In genomic region chr1:3179471-3179870, GRCh38 we compare ENCODE assay signal across 20 cellular contexts.
DNase-seq lines count a peak whose midpoint lies in the region; ATAC-seq and TF ChIP-seq lines count a peak whose summit lies in the region.
"Had no signal": no experiment of that assay in that cellular context is flagged by ENCODE, and none has a peak within 500 bp of the region (broad histone marks: within the 10 kb centered on the region; RNA-seq: fewer than 3 reads in every experiment).

No MANE protein-coding gene starts in this region.

- no peak overlapping the region for H3K4me2 ChIP-seq in neuronal stem cell (ENCODE audit: insufficient read depth, low read length, poor library complexity, severe bottlenecking)
- H3K4me2 ChIP-seq: A549 had no signal

- H3K9me3 ChIP-seq in ascending aorta (no peaks in the 10 kb centered on the region), neuronal stem cell (replicated peaks in 1 of 2; ENCODE audit: control insufficient read depth in 2 of 2, insufficient read depth in 1 of 2, low read depth in 1 of 2, low read length in 2 of 2) (peaks cover 5 to 6% of the 10 kb centered on the region in 2 donors), stomach (no peaks in the 10 kb centered on the region)
- H3K9me3 ChIP-seq: A549; BLaER1 treated with 17β-estradiol and CSF1 and Interleukin-3, amounts not matched to agents 10 nM and 100 nM; Caco-2 had no signal

- DNase-seq in ascending aorta (ENCODE audit: low spot score in 2 of 2) (no peak), coronary artery (ENCODE audit: low spot score) (no peak), neuronal stem cell (ENCODE audit: low spot score) (no peak), stomach (no peak), occipital lobe (lab: John Stamatoyannopoulos, UW) (no peak)
- DNase-seq in activated T-cell treated with anti-CD3 and anti-CD28 coated beads, Interleukin-2, amount 50 U/mL, for 4 hours: no peak
- DNase-seq: AML-193; Caco-2; Calu3; CD4-positive, alpha-beta T cell; CD8-positive, alpha-beta T cell; DMS79 treated with DMSO at 0.1 percent for 48 hours; GF-D8 had no signal

- peaks cover 3 to 22% of the 10 kb centered on the region in 2 donors for H3K4me1 ChIP-seq in ascending aorta
- H3K4me1 ChIP-seq in neuronal stem cell (ENCODE audit: control insufficient read depth in 2 of 2, insufficient read depth in 1 of 2, low read depth in 1 of 2, low read length in 2 of 2): peaks cover 0 to 11% of the 10 kb centered on the region in 2 donors
- H3K4me1 ChIP-seq in stomach: peaks cover 22 to 48% (median 38%) of the 10 kb centered on the region in 4 donors
- H3K4me1 ChIP-seq: A549, Caco-2 had no signal

- H3K9ac ChIP-seq in neuronal stem cell (ENCODE audit: low read depth, low read length, poor library complexity): no peak overlapping the region
- H3K9ac ChIP-seq: BLaER1 treated with 17β-estradiol and CSF1 and Interleukin-3, amounts not matched to agents 10 nM and 100 nM had no signal

- WGBS in neuronal stem cell (ENCODE audit: extremely low coverage in 2 of 2, insufficient read length in 2 of 2, insufficient replicate concordance in 1 of 2), 2 donors: no CpG with 5 or more reads among the region's 15 CpGs
- WGBS in stomach, 5 donors: 62 to 82% (median 76%) methylated on average over 7 to 15 of the region's 15 CpGs

- H3K4me3 ChIP-seq in ascending aorta (no peak overlapping the region), coronary artery (no peak overlapping the region), neuronal stem cell (ENCODE audit: low read length in 2 of 2) (no peak overlapping the region), stomach (no peak overlapping the region)
- H3K4me3 ChIP-seq: A549; BLaER1 treated with 17β-estradiol and CSF1 and Interleukin-3, amounts not matched to agents 10 nM and 100 nM had no signal

- peaks cover 8% of the 10 kb centered on the region for H3K27me3 Mint-ChIP-seq in activated T-cell treated with anti-CD3 and anti-CD28 coated beads, Interleukin-2, amount 50 U/mL, for 4 hours (ENCODE audit: low read depth)

- no peak overlapping the region for H2BK12ac ChIP-seq in neuronal stem cell (ENCODE audit: low read length)

- ATAC-seq in activated T-cell treated with anti-CD3 and anti-CD28 coated beads, Interleukin-2, amount 50 U/mL, for 4 hours: no peak
- ATAC-seq in HG02973 (IDR thresholded peaks at IDR 0.05; ENCODE audit: unreplicated experiment) (no peak), GM18511 (IDR thresholded peaks at IDR 0.05; ENCODE audit: unreplicated experiment) (no peak)
- ATAC-seq: A549; CD8-positive, alpha-beta T cell had no signal

- TF ChIP-seq POLR2A in stomach (IDR thresholded peaks at IDR 0.05): no peak

- no peak overlapping the region for H2BK120ac ChIP-seq in neuronal stem cell (ENCODE audit: low read depth, low read length)

- intact Hi-C loops in ascending aorta (cut with DNase I): no loop called here
- intact Hi-C loops in stomach (cut with DNase I; ENCODE audit: low total_unique reads): no loop called here

- H3K27ac ChIP-seq in ascending aorta (peak overlapping the region; percentile 38 to 51), coronary artery (peak overlapping the region; percentile 20 to 45), neuronal stem cell (replicated peaks; ENCODE audit: low read length) (no peak overlapping the region), stomach (peak overlapping the region in 3 of 5 donors; percentile 30 to 64 (median 37))
- H3K27ac ChIP-seq: 22Rv1; A549; BLaER1 treated with 17β-estradiol and CSF1 and Interleukin-3, amounts not matched to agents 10 nM and 100 nM; C4-2B had no signal

- H3K4me1 Mint-ChIP-seq in activated T-cell treated with anti-CD3 and anti-CD28 coated beads, Interleukin-2, amount 50 U/mL, for 4 hours (ENCODE audit: low read depth): no peaks in the 10 kb centered on the region
- H3K4me1 Mint-ChIP-seq: B cell had no signal

- TF ChIP-seq CTCF in ascending aorta (IDR thresholded peaks at IDR 0.05) (no peak), coronary artery (IDR thresholded peaks at IDR 0.05) (no peak), stomach (IDR thresholded peaks at IDR 0.05) (no peak)

- peak overlapping the region; percentile 12 for H2BK15ac ChIP-seq in neuronal stem cell (ENCODE audit: low read length)

- no peak overlapping the region for H4K8ac ChIP-seq in neuronal stem cell (ENCODE audit: low read depth, low read length)

- no peak overlapping the region for H3K14ac ChIP-seq in neuronal stem cell (ENCODE audit: low read length)

- no peak overlapping the region for H2AFZ ChIP-seq in neuronal stem cell (ENCODE audit: low read length)

- peak overlapping the region; percentile 20 for H2AK5ac ChIP-seq in neuronal stem cell (ENCODE audit: low read depth, low read length)

- no peak overlapping the region for H4K91ac ChIP-seq in neuronal stem cell (ENCODE audit: low read depth, low read length, poor library complexity)

- peak overlapping the region; percentile 47 for H3K23ac ChIP-seq in neuronal stem cell (ENCODE audit: low read depth, low read length, poor library complexity)

- TF ChIP-seq EP300 in stomach (IDR thresholded peaks at IDR 0.05): no peak

- no peaks in the 10 kb centered on the region for H3K9me3 Mint-ChIP-seq in activated T-cell treated with anti-CD3 and anti-CD28 coated beads, Interleukin-2, amount 50 U/mL, for 4 hours
- H3K9me3 Mint-ChIP-seq: CD4-positive, alpha-beta T cell; CD8-positive, alpha-beta T cell had no signal

- H3K79me1 ChIP-seq in neuronal stem cell (ENCODE audit: low read depth, low read length): no peaks in the 10 kb centered on the region

- H3K4ac ChIP-seq in neuronal stem cell (ENCODE audit: low read length): no peak overlapping the region

- no peaks in the 10 kb centered on the region for H3K27me3 ChIP-seq in ascending aorta
- peaks cover 0 to 11% (median 0%) of the 10 kb centered on the region in 3 experiments for H3K27me3 ChIP-seq in neuronal stem cell (ENCODE audit: control insufficient read depth in 3 of 3, insufficient read depth in 3 of 3, low read depth in 1 of 3, low read length in 3 of 3)
- peaks cover 0 to 17% (median 0%) of the 10 kb centered on the region in 3 donors for H3K27me3 ChIP-seq in stomach

- no peak overlapping the region for H3K4me3 Mint-ChIP-seq in activated T-cell treated with anti-CD3 and anti-CD28 coated beads, Interleukin-2, amount 50 U/mL, for 4 hours
- H3K4me3 Mint-ChIP-seq: B cell; CD4-positive, alpha-beta T cell; CD8-positive, alpha-beta T cell had no signal

- peak overlapping the region; percentile 54 for H3K18ac ChIP-seq in neuronal stem cell (ENCODE audit: low read length)

- H3K36me3 Mint-ChIP-seq in activated T-cell treated with anti-CD3 and anti-CD28 coated beads, Interleukin-2, amount 50 U/mL, for 4 hours (ENCODE audit: insufficient read depth): no peaks in the 10 kb centered on the region
- H3K36me3 Mint-ChIP-seq: CD8-positive, alpha-beta T cell had no signal

- H2BK5ac ChIP-seq in neuronal stem cell (ENCODE audit: low read length): no peak overlapping the region

- H3K36me3 ChIP-seq in ascending aorta (no peaks in the 10 kb centered on the region), neuronal stem cell (replicated peaks in 1 of 2; ENCODE audit: control insufficient read depth in 2 of 2, insufficient read depth in 2 of 2, low read length in 2 of 2) (peaks cover 0 to 8% of the 10 kb centered on the region in 2 donors), stomach (no peaks in the 10 kb centered on the region)
- H3K36me3 ChIP-seq: BLaER1 treated with 17β-estradiol and CSF1 and Interleukin-3, amounts not matched to agents 10 nM and 100 nM had no signal
